Comparison of ENCODE assay signal across 8 cellular contexts in genomic region chr1:113904674-113905434, GRCh38. TPM values are rescaled to one million over a fixed set of nuclear protein-coding genes. Genes with fewer than 3 reads are reported as not detected.
DNase-seq lines count a peak whose midpoint lies in the region; ATAC-seq, FAIRE-seq and TF ChIP-seq lines count a peak whose summit lies in the region.

AP4B1 (minus strand) TSS chr1:113904799; CDS start chr1:113904717, 82 bp downstream.
DCLRE1B (plus strand) TSS chr1:113905326; CDS start chr1:113905587, 261 bp downstream.

- DNase-seq in GM12891 (ENCODE audit: insufficient read length, low spot score) (peak; percentile 96), NCI-H1436 (lab: John Stamatoyannopoulos, UW) (peak; percentile 98), T follicular helper cell (ENCODE audit: low read depth) (peak; percentile 96), adipocyte (ENCODE audit: low read depth) (peak; percentile 100), cardiac septum (ENCODE audit: low spot score) (peak; percentile 99), pons (ENCODE audit: low spot score) (peak; percentile 99), upper lobe of left lung (peak; percentile 98 to 100)

- peak within 1 kb of the TSS; percentile 89 for H3K4me3 ChIP-seq in adipocyte (ENCODE audit: low read length)
- H3K4me3 ChIP-seq in upper lobe of left lung, result peak within 1 kb of the TSS; percentile 59 to 92 (median 80)

- TF ChIP-seq CTCF in upper lobe of left lung (IDR thresholded peaks at IDR 0.05), result peak; percentile 56 to 96 (median 94)

- H3K4me1 ChIP-seq in adipocyte (ENCODE audit: control insufficient read depth, insufficient read depth, low read length) (peaks cover 17% of the 10 kb centered on the region), upper lobe of left lung (peaks cover 16 to 37% (median 17%) of the 10 kb centered on the region in 4 donors)

- FAIRE-seq in GM12891 (lab: Jason Lieb, UNC), result peak; percentile 93

- peaks cover 17% of the 10 kb centered on the region for H3K36me3 ChIP-seq in adipocyte (ENCODE audit: control insufficient read depth, insufficient read depth, low read length, severe bottlenecking)
- peaks cover 0 to 34% (median 6%) of the 10 kb centered on the region in 4 donors for H3K36me3 ChIP-seq in upper lobe of left lung

- intact Hi-C loops in cardiac septum (cut with DNase I), result loop anchor here (1.0 to 5.0 kb wide), 6 partner anchors 24 to 146 kb away; partner anchors contain the start of genes HIPK1, PHTF1 and RSBN1

- H3K9ac ChIP-seq in adipocyte (ENCODE audit: low read length), result peak within 1 kb of the TSS; percentile 92

- 0 to 1% methylated on average over 38 to 67 of the region's 67 CpGs for WGBS in upper lobe of left lung, 2 donors

- ATAC-seq in HG02840 (IDR thresholded peaks at IDR 0.05; ENCODE audit: low FRiP score, unreplicated experiment) (peak; percentile 91), upper lobe of left lung (ENCODE audit: low FRiP score in 2 of 2) (peak; percentile 98 to 100)

- H3K27ac ChIP-seq in upper lobe of left lung, result peak within 1 kb of the TSS; percentile 89 to 93 (median 92)

- H3K27me3 ChIP-seq in adipocyte (replicated peaks; ENCODE audit: control insufficient read depth, insufficient read depth, low read length) (no peaks in the 10 kb centered on the region), upper lobe of left lung (no peaks in the 10 kb centered on the region)

- peak in 2 of 4 donors; percentile 26 to 72 for TF ChIP-seq EP300 in upper lobe of left lung (IDR thresholded peaks at IDR 0.05)

- H3K9me3 ChIP-seq in adipocyte (ENCODE audit: control insufficient read depth, low read length), result no peaks in the 10 kb centered on the region
- H3K9me3 ChIP-seq in upper lobe of left lung, result no peaks in the 10 kb centered on the region

- TF ChIP-seq POLR2A in GM12891 (IDR thresholded peaks at IDR 0.05; ENCODE audit: low read depth, low read length) (peak; percentile 73), upper lobe of left lung (IDR thresholded peaks at IDR 0.05) (peak; percentile 48 to 83 (median 77))

TF ChIP-seq in GM12891, 5 proteins besides CTCF, POLR2A, EP300 and RAD21:
- peak; percentile 71; the same call in 1 of the 2 replicates for TF ChIP-seq TAF1 (IDR thresholded peaks at IDR 0.05; ENCODE audit: low read depth, low read length)
- peak; percentile 50 for TF ChIP-seq SPI1 (IDR thresholded peaks at IDR 0.05; ENCODE audit: low read depth, low read length)
- TF ChIP-seq POLR2AphosphoS5 (IDR thresholded peaks at IDR 0.05; ENCODE audit: low read depth, low read length), result peak; percentile 75
- TF ChIP-seq PAX5 (IDR thresholded peaks at IDR 0.05; ENCODE audit: insufficient read depth, low read length, severe bottlenecking), result peak; percentile 43
- TF ChIP-seq POU2F2 (IDR thresholded peaks at IDR 0.05; ENCODE audit: low read depth, low read length), result no peak; the same call in 1 of the 2 replicates

RNA-seq across cellular contexts. Expression of gene AP4B1, which starts in this region (rescaled TPM):
- 19.3 TPM for polyA plus RNA-seq in GM12891 (2012; ENCODE audit: low read depth, missing spikeins)
- total RNA-seq in cardiac septum (12.6 TPM), upper lobe of left lung (10 to 100 TPM in 5 of 6 donors, 1 to 10 TPM in 1; 6.2 to 29.3 (median 14.0) TPM)

RNA-seq across cellular contexts. Expression of gene DCLRE1B, which starts in this region (rescaled TPM):
- polyA plus RNA-seq in GM12891 (2012; ENCODE audit: low read depth, missing spikeins), result 5.7 TPM
- total RNA-seq in cardiac septum (2.1 TPM), upper lobe of left lung (1 to 10 TPM; 3.0 to 9.1 (median 6.7) TPM)

Comparison
In these comparisons a context has a peak if more than half of its experiments do, and no peak if none do; other contexts are left out.
1. Peak in every context shown above with its lines: DNase-seq, ATAC-seq, H3K4me3 ChIP-seq and H3K27ac ChIP-seq.